9 cellular contexts compared by ENCODE assay signal in genomic region chr6:73308712-73309533, GRCh38. TPM values are rescaled to one million over a fixed set of nuclear protein-coding genes. Genes with fewer than 3 reads are reported as not detected.
DNase-seq lines count a peak whose midpoint lies in the region; ATAC-seq and TF ChIP-seq lines count a peak whose summit lies in the region.
"Had no signal": no experiment of that assay in that cellular context is flagged by ENCODE, and none has a peak within 500 bp of the region (broad histone marks: within the 10 kb centered on the region; RNA-seq: fewer than 3 reads in every experiment).

No MANE protein-coding gene starts in this region.

- WGBS in aorta, 2 donors = 70 to 76% methylated on average over 26 of the region's 26 CpGs

- intact Hi-C loops in breast epithelium (cut with DNase I; ENCODE audit: low total_unique reads) (no loop called here), lower lobe of right lung (cut with DNase I) (no loop called here), aorta (cut with DNase I) (no loop called here), posterior cingulate gyrus (cut with DNase I) (no loop called here)

- H3K4me3 ChIP-seq in NB4 (ENCODE audit: low read depth, low read length) = peak overlapping the region; percentile 61
- H3K4me3 ChIP-seq in breast epithelium = peak overlapping the region; percentile 39 to 65 (median 62)
- H3K4me3 ChIP-seq in lower lobe of right lung = peak overlapping the region; percentile 72
- peak overlapping the region; percentile 55 to 72 for H3K4me3 ChIP-seq in aorta (ENCODE audit: low read length in 2 of 2)

- DNase-seq in NCI-H748 (lab: John Stamatoyannopoulos, UW; ENCODE audit: unreplicated experiment) = peak; percentile 71
- no peak for DNase-seq in NCI-H748 treated with DMSO at 0.1 percent for 48 hours (lab: John Stamatoyannopoulos, UW)
- DNase-seq in NB4 (ENCODE audit: low read depth) = no peak
- no peak for DNase-seq in breast epithelium (ENCODE audit: low spot score in 2 of 2)
- DNase-seq in lower lobe of right lung = no peak
- DNase-seq in aorta = no peak
- DNase-seq in AG08395 (ENCODE audit: low spot score) = no peak
- DNase-seq in posterior cingulate gyrus = no peak

- no peaks in the 10 kb centered on the region for H3K9me3 ChIP-seq in breast epithelium
- no peaks in the 10 kb centered on the region for H3K9me3 ChIP-seq in lower lobe of right lung
- no peaks in the 10 kb centered on the region for H3K9me3 ChIP-seq in aorta (ENCODE audit: control insufficient read depth, low read length)

- H3K4me1 ChIP-seq in breast epithelium (no peaks in the 10 kb centered on the region), lower lobe of right lung (peaks cover 6% of the 10 kb centered on the region), aorta (ENCODE audit: control insufficient read depth in 1 of 2, insufficient read depth in 2 of 2, low read length in 2 of 2) (no peaks in the 10 kb centered on the region)

- no peak overlapping the region for H3K27ac ChIP-seq in breast epithelium
- no peak overlapping the region for H3K27ac ChIP-seq in lower lobe of right lung
- H3K27ac ChIP-seq in aorta (ENCODE audit: low read depth in 1 of 2, low read length in 2 of 2) = no peak overlapping the region

- H3K36me3 ChIP-seq in breast epithelium (no peaks in the 10 kb centered on the region), lower lobe of right lung (no peaks in the 10 kb centered on the region), aorta (ENCODE audit: control insufficient read depth in 1 of 2, insufficient read depth in 2 of 2, low read length in 1 of 2) (no peaks in the 10 kb centered on the region)

- peak; percentile 34 to 61 for ATAC-seq in lower lobe of right lung
- no peak for ATAC-seq in aorta (ENCODE audit: low FRiP score)

- TF ChIP-seq POLR2A in NB4 (IDR thresholded peaks at IDR 0.05; ENCODE audit: extremely low read depth, insufficient read length) (no peak), breast epithelium (IDR thresholded peaks at IDR 0.05) (no peak)

- H3K27me3 ChIP-seq in breast epithelium (peaks cover 0 to 5% of the 10 kb centered on the region in 2 donors), lower lobe of right lung (ENCODE audit: low read depth) (no peaks in the 10 kb centered on the region), aorta (ENCODE audit: control insufficient read depth in 1 of 2, insufficient read depth in 2 of 2, low read length in 1 of 2) (no peaks in the 10 kb centered on the region)

- TF ChIP-seq CTCF in NB4 (IDR thresholded peaks at IDR 0.05; ENCODE audit: low read depth, low read length) (no peak), breast epithelium (IDR thresholded peaks at IDR 0.05) (no peak), lower lobe of right lung (IDR thresholded peaks at IDR 0.05) (no peak)

RNA-seq across cellular contexts. Expression of gene DPPA5, which starts 45.2 kb away (rescaled TPM):
- total RNA-seq in breast epithelium (not detected), lower lobe of right lung (not detected), aorta (not detected)
- under 1 TPM in 1 of 2 donors, not detected in 1; 0.38 TPM for polyA plus RNA-seq in aorta
- polyA plus RNA-seq: adipose tissue had no signal

RNA-seq across cellular contexts. Expression of gene KHDC1, which starts 45.9 kb away (rescaled TPM):
- total RNA-seq in breast epithelium (1 to 10 TPM in 1 of 3 donors, under 1 TPM in 2; 0.32 to 1.0 (median 0.66) TPM), lower lobe of right lung (1.7 TPM), aorta (1 to 10 TPM; 1.8 to 2.8 TPM)
- polyA plus RNA-seq in aorta = 1 to 10 TPM; 3.6 to 4.0 TPM

RNA-seq across cellular contexts. Expression of gene KHDC3L, which starts 53.5 kb away (rescaled TPM):
- total RNA-seq in breast epithelium (not detected), lower lobe of right lung (not detected), aorta (not detected)
- polyA plus RNA-seq in aorta = not detected
- polyA plus RNA-seq: adipose tissue had no signal
